Comparison of ENCODE assay signal across 8 cellular contexts in the genomic region with DNA sequence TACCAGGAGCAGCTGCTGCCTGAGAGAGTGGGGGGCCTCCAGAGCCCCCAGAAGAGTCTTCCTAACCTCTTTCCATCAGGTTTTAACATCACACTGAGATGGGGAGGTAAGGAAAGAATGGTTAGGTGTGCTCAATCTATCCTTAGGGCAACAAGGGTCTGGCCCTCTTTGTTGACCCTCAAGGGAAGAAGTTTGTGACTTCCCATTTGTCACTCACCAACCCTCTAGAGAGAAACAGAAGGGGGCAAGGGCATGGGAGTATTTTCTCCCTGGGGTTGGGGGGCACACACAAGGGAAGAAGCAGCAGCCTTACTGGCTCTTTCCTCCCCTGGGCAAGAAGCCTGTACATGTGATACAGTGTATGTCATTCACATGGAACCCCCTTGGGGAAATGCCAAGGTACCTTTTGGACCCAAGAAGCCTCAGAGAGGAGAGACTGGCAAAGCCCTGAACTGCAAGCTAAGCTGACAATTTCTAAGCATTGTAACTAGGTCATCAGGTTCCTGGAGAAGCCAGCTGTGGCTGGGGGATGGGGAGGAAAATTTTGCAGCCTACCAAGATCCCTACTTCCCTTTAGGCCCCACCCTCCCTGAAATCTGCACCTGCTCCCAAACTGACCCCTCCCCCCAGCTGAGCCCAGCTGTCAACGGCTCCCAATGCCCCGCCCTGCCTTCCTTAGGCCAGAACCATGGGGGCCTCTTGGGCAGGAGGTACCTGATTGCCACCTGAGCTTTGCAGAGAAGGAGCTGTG. TPM values are rescaled to one million over a fixed set of nuclear protein-coding genes. Genes with fewer than 3 reads are reported as not detected.
DNase-seq lines count a peak whose midpoint lies in the region; ATAC-seq and TF ChIP-seq lines count a peak whose summit lies in the region.

No MANE protein-coding gene starts in this region.

- TF ChIP-seq CTCF in coronary artery (IDR thresholded peaks at IDR 0.05) (no peak), prostate gland (IDR thresholded peaks at IDR 0.05) (no peak), GM10266 (IDR thresholded peaks at IDR 0.05; ENCODE audit: control insufficient read depth, insufficient read depth, low read depth, missing control alignments) (no peak)

- peaks cover 32% of the 10 kb centered on the region for H3K4me1 ChIP-seq in prostate gland (replicated peaks)

- peak overlapping the region; percentile 53 to 83 for H3K27ac ChIP-seq in coronary artery
- H3K27ac ChIP-seq in prostate gland: peak overlapping the region; percentile 94 to 96

- H3K4me3 ChIP-seq in coronary artery (no peak overlapping the region), prostate gland (no peak overlapping the region)

- no peak for TF ChIP-seq POLR2A in prostate gland (IDR thresholded peaks at IDR 0.05)

- intact Hi-C loops in prostate gland (cut with DNase I): no loop called here

- H3K27me3 ChIP-seq in prostate gland (replicated peaks; ENCODE audit: insufficient read depth): no peaks in the 10 kb centered on the region

- no peaks in the 10 kb centered on the region for H3K36me3 ChIP-seq in prostate gland

- H3K9me3 ChIP-seq in prostate gland: no peaks in the 10 kb centered on the region

- 54% methylated on average over 2 of the region's 2 CpGs for WGBS in prostate gland

- no peak for ATAC-seq in GM19328 (IDR thresholded peaks at IDR 0.05; ENCODE audit: unreplicated experiment)

- DNase-seq in HT-29 (ENCODE audit: low spot score) (peak; percentile 73), NCI-H526 treated with DMSO at 0.1 percent for 48 hours (lab: John Stamatoyannopoulos, UW) (peak; percentile 89), coronary artery (ENCODE audit: low spot score) (no peak), prostate gland (ENCODE audit: low spot score) (no peak), GM10266 (ENCODE audit: extremely low spot score) (no peak), iPS-NIHi7 (ENCODE audit: extremely low spot score) (no peak), H4 (ENCODE audit: low spot score) (no peak)

RNA-seq across cellular contexts. Expression of gene BCL2L1, which starts 14.5 kb away (rescaled TPM):
- 324 and 325 TPM in 2 replicates for total RNA-seq in HT-29 (2014; rRNA removed; shearing (Covaris generic))
- 100 to 1,000 TPM; 127 to 155 TPM for total RNA-seq in prostate gland
- total RNA-seq in H4 (2014; rRNA removed; shearing (Covaris generic)): 34.2 and 42.6 TPM in 2 replicates

RNA-seq across cellular contexts. Expression of gene TPX2, which starts 30.9 kb away (rescaled TPM):
- 94.4 and 101 TPM in 2 replicates for total RNA-seq in HT-29 (2014; rRNA removed; shearing (Covaris generic))
- 10 to 100 TPM in 1 of 2 donors, 1 to 10 TPM in 1; 1.4 to 23.2 TPM for total RNA-seq in prostate gland
- 111 and 128 TPM in 2 replicates for total RNA-seq in H4 (2014; rRNA removed; shearing (Covaris generic))

Comparison
In these comparisons a context has a peak if more than half of its experiments do, and no peak if none do; other contexts are left out.
1. DNase-seq: peak in HT-29 (single experiment) and NCI-H526 treated with DMSO at 0.1 percent for 48 hours (single experiment); none in coronary artery (single experiment), prostate gland (single experiment), GM10266 (single experiment), iPS-NIHi7 (single experiment) and H4 (single experiment).